In the genomic region with DNA sequence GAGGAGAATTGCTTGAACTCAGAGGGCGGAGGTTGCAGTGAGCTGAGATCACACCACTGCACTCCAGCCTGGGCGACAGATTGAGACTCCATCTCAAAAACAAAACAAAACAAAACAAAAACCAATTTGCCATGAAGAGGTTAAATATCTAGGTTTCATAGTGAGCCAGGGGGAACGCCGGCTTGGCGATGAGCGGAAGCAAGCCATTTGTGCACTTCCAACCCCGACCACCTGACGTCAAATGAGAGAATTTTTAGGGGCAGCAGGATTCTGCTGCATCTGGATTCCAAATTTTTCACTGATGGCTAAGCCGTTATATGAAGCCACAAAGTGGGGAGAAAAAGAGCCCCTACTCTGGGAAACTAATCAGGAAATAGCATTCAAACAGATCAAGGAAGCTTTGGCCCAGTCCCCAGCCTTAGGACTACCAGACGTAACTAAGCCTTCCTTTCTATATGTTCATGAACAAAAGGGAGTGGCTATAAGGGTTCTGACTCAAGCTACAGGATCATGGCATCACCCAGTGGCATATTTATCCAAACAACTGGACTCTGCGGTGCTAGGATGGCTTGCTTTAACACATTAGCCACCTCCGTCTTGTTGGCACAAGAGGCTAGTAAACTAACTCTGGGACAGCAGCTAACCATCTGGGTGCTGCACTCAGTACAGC, we compare ENCODE assay signal across 17 cellular contexts. TPM values are rescaled to one million over a fixed set of nuclear protein-coding genes. Genes with fewer than 3 reads are reported as not detected.
"Had no signal": no experiment of that assay in that cellular context is flagged by ENCODE, and none has a peak within 500 bp of the region (broad histone marks: within the 10 kb centered on the region; RNA-seq: fewer than 3 reads in every experiment).

No MANE protein-coding gene starts in this region.

- H3K27me3 ChIP-seq: right atrium auricular region, tibial nerve had no signal

- H3K27me3 Mint-ChIP-seq: activated naive CD4-positive, alpha-beta T cell treated with anti-CD3 and anti-CD28 coated beads, Interleukin-2, amount 50 U/mL, for 24 hours had no signal

- FAIRE-seq: small intestine had no signal

- ATAC-seq: left colon; stimulated activated effector memory CD8-positive, alpha-beta T cell treated with anti-CD3 and anti-CD28 coated beads, Interleukin-12 subunit alpha, Interleukin-12 subunit beta, amount 100 ng/mL, for 72 hours; T-cell had no signal

- H3K27ac ChIP-seq: right atrium auricular region, tibial nerve had no signal

- H3K9me3 Mint-ChIP-seq: activated naive CD4-positive, alpha-beta T cell treated with anti-CD3 and anti-CD28 coated beads, Interleukin-2, amount 50 U/mL, for 24 hours; activated T-helper 2 cell treated with anti-CD3 and anti-CD28 coated beads, Interferon-gamma antibody, Interleukin-2, Interleukin-4, amounts not matched to agents 10 μg/mL and 5 μg/mL and 100 μg/mL, durations not matched to agents 14 hours and 24 hours and 36 hours; brain; endodermal cell; stimulated activated effector memory CD8-positive, alpha-beta T cell treated with anti-CD3 and anti-CD28 coated beads, Interleukin-12 subunit alpha, Interleukin-12 subunit beta, amount 100 ng/mL, for 72 hours; T-cell had no signal

- H3K4me1 Mint-ChIP-seq: endodermal cell had no signal

- H3K27ac Mint-ChIP-seq: activated naive CD4-positive, alpha-beta T cell treated with anti-CD3 and anti-CD28 coated beads, Interleukin-2, amount 50 U/mL, for 24 hours; activated T-helper 2 cell treated with anti-CD3 and anti-CD28 coated beads, Interferon-gamma antibody, Interleukin-2, Interleukin-4, amounts not matched to agents 10 μg/mL and 5 μg/mL and 100 μg/mL, durations not matched to agents 14 hours and 24 hours and 36 hours; brain; endodermal cell; stimulated activated effector memory CD8-positive, alpha-beta T cell treated with anti-CD3 and anti-CD28 coated beads, Interleukin-12 subunit alpha, Interleukin-12 subunit beta, amount 100 ng/mL, for 72 hours; T-cell had no signal

- H3K4me3 Mint-ChIP-seq: activated naive CD4-positive, alpha-beta T cell treated with anti-CD3 and anti-CD28 coated beads, Interleukin-2, amount 50 U/mL, for 24 hours; brain; endodermal cell; stimulated activated effector memory CD8-positive, alpha-beta T cell treated with anti-CD3 and anti-CD28 coated beads, Interleukin-12 subunit alpha, Interleukin-12 subunit beta, amount 100 ng/mL, for 72 hours; T-cell had no signal

- DNase-seq: activated CD4-positive, alpha-beta T cell treated with anti-CD3 and anti-CD28 coated beads for 48 hours; activated CD8-positive, alpha-beta memory T cell treated with anti-CD3 and anti-CD28 coated beads for 24 hours; cerebellar nuclear complex; dermis blood vessel endothelial cell; endodermal cell; foreskin melanocyte; left colon; midbrain; small intestine; T-cell had no signal

- H3K36me3 ChIP-seq: right atrium auricular region, tibial nerve had no signal

- H3K9me3 ChIP-seq: right atrium auricular region, tibial nerve had no signal

- H3K36me3 Mint-ChIP-seq: brain had no signal

- H3K4me3 ChIP-seq: lung, right atrium auricular region, tibial nerve had no signal

RNA-seq across cellular contexts. Expression of a gene that starts 19.2 kb away (rescaled TPM):
- total RNA-seq: activated T-helper 2 cell treated with anti-CD3 and anti-CD28 coated beads, Interferon-gamma antibody, Interleukin-2, Interleukin-4, amounts not matched to agents 10 μg/mL and 5 μg/mL and 100 μg/mL, durations not matched to agents 14 hours and 24 hours and 36 hours had no signal
